Comparison of ENCODE assay signal across 1 cellular context in genomic region chr5:123557907-123558306, GRCh38.
TF ChIP-seq lines count a peak whose summit lies in the region.

No MANE protein-coding gene starts in this region.

TF ChIP-seq in GM23338, 12 proteins besides CTCF, POLR2A, EP300 and RAD21 (continued from another document):
- TF ChIP-seq, protein P1, sequence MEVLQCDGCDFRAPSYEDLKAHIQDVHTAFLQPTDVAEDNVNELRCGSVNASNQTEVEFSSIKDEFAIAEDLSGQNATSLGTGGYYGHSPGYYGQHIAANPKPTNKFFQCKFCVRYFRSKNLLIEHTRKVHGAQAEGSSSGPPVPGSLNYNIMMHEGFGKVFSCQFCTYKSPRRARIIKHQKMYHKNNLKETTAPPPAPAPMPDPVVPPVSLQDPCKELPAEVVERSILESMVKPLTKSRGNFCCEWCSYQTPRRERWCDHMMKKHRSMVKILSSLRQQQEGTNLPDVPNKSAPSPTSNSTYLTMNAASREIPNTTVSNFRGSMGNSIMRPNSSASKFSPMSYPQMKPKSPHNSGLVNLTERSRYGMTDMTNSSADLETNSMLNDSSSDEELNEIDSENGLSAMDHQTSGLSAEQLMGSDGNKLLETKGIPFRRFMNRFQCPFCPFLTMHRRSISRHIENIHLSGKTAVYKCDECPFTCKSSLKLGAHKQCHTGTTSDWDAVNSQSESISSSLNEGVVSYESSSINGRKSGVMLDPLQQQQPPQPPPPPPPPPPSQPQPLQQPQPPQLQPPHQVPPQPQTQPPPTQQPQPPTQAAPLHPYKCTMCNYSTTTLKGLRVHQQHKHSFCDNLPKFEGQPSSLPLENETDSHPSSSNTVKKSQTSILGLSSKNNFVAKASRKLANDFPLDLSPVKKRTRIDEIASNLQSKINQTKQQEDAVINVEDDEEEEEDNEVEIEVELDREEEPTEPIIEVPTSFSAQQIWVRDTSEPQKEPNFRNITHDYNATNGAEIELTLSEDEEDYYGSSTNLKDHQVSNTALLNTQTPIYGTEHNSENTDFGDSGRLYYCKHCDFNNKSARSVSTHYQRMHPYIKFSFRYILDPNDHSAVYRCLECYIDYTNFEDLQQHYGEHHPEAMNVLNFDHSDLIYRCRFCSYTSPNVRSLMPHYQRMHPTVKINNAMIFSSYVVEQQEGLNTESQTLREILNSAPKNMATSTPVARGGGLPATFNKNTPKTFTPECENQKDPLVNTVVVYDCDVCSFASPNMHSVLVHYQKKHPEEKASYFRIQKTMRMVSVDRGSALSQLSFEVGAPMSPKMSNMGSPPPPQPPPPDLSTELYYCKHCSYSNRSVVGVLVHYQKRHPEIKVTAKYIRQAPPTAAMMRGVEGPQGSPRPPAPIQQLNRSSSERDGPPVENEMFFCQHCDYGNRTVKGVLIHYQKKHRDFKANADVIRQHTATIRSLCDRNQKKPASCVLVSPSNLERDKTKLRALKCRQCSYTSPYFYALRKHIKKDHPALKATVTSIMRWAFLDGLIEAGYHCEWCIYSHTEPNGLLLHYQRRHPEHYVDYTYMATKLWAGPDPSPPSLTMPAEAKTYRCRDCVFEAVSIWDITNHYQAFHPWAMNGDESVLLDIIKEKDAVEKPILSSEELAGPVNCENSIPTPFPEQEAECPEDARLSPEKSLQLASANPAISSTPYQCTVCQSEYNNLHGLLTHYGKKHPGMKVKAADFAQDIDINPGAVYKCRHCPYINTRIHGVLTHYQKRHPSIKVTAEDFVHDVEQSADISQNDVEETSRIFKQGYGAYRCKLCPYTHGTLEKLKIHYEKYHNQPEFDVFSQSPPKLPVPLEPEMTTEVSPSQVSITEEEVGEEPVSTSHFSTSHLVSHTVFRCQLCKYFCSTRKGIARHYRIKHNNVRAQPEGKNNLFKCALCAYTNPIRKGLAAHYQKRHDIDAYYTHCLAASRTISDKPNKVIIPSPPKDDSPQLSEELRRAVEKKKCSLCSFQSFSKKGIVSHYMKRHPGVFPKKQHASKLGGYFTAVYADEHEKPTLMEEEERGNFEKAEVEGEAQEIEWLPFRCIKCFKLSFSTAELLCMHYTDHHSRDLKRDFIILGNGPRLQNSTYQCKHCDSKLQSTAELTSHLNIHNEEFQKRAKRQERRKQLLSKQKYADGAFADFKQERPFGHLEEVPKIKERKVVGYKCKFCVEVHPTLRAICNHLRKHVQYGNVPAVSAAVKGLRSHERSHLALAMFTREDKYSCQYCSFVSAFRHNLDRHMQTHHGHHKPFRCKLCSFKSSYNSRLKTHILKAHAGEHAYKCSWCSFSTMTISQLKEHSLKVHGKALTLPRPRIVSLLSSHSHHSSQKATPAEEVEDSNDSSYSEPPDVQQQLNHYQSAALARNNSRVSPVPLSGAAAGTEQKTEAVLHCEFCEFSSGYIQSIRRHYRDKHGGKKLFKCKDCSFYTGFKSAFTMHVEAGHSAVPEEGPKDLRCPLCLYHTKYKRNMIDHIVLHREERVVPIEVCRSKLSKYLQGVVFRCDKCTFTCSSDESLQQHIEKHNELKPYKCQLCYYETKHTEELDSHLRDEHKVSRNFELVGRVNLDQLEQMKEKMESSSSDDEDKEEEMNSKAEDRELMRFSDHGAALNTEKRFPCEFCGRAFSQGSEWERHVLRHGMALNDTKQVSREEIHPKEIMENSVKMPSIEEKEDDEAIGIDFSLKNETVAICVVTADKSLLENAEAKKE (CRISPR knock-in tag; IDR thresholded peaks at IDR 0.05), result no peak
- no peak for TF ChIP-seq ZNF331 (CRISPR knock-in tag; IDR thresholded peaks at IDR 0.05; ENCODE audit: low read depth)
- TF ChIP-seq CREB1 (CRISPR knock-in tag; IDR thresholded peaks at IDR 0.05; ENCODE audit: low read depth), result no peak
- TF ChIP-seq REST (IDR thresholded peaks at IDR 0.05; ENCODE audit: unreplicated experiment), result no peak
- TF ChIP-seq EZH2phosphoT487 (IDR thresholded peaks at IDR 0.05; ENCODE audit: unreplicated experiment), result no peak
- TF ChIP-seq EZH2 (IDR thresholded peaks at IDR 0.05; ENCODE audit: low read depth, unreplicated experiment), result no peak
- TF ChIP-seq NANOG (IDR thresholded peaks at IDR 0.05; ENCODE audit: borderline replicate concordance), result no peak
TF ChIP-seq in GM23338: peak in this region for 0.
